ENCODE assay signal across 1 cellular context in the genomic region with DNA sequence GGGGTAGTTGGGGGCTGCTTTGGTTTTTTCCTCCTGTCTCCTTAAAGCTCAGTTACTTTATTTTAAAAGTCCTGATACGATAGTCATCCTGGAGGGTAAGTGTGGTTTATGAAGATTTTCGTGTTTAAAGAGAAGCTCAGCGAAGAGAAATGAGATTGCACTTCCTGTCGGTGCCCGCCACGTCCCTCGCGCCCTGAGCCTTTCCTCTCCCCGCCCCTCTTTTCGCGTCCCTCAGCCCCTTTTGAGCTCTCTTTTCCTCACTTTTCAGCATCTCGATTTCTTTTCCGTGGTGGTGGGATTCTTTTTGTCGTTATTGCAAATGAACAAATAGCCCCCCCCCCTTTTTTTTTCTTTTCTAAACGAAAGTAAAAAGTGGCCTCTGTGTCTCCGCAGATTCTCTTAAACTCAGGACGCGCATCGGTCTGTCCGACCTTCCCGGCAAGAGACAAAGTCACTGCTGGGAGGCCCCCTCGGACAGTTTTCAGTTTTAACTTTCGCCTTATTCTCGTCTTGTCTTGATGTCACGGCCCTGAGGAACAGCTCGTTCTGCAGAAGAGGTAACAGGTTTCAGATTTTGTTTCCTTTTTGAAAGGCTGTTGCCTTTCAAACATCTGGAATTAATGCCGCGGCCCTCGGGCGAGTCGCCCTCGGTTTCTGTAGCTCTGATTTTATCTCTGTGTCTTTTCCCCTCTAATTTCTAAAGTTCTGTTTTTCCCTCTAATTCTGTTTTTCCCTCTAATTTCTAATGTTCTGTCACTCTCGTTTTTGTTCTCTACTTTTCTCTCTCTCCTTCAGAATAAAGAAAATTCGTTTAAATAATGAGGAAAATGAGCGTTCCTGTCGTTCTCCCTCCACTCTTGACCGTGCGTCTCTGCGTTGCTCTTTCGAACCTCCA.
TF ChIP-seq lines count a peak whose summit lies in the region.

No MANE protein-coding gene starts in this region.

TF ChIP-seq in IMR-90, 13 proteins besides CTCF, POLR2A, EP300 and RAD21 (continued from another document):
- TF ChIP-seq, protein P1, sequence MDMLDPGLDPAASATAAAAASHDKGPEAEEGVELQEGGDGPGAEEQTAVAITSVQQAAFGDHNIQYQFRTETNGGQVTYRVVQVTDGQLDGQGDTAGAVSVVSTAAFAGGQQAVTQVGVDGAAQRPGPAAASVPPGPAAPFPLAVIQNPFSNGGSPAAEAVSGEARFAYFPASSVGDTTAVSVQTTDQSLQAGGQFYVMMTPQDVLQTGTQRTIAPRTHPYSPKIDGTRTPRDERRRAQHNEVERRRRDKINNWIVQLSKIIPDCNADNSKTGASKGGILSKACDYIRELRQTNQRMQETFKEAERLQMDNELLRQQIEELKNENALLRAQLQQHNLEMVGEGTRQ (IDR thresholded peaks at IDR 0.05; ENCODE audit: low read depth, low read length): no peak
- TF ChIP-seq CHD1 (IDR thresholded peaks at IDR 0.05; ENCODE audit: low read depth, low read length) (no peak), MAZ (IDR thresholded peaks at IDR 0.05; ENCODE audit: borderline replicate concordance, low read depth, low read length) (no peak), NFE2L2 (IDR thresholded peaks at IDR 0.05; ENCODE audit: low read depth, low read length) (no peak)
